ENCODE assay signal across 16 cellular contexts in the genomic region with DNA sequence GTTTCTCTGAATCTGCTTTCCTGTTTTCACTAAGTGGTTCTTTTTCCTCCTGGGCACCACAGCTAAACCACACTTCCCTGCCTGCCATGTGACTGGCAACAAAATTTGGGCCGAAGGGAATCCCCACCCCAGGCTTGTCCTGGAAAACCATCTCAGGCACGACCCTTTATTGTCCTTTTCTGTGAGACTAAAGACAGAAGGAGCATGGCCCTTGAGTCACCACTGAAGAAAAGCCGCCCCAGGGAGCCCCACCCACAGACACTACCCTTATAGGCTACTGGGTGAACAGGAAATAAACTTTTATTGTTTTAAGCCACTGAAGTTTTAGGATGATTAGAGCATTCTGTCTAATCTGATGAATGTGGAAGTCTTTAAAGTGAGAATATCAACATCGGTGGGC.
DNase-seq lines count a peak whose midpoint lies in the region; ATAC-seq, FAIRE-seq and TF ChIP-seq lines count a peak whose summit lies in the region.
"Had no signal": no experiment of that assay in that cellular context is flagged by ENCODE, and none has a peak within 500 bp of the region (broad histone marks: within the 10 kb centered on the region; RNA-seq: fewer than 3 reads in every experiment).

No MANE protein-coding gene starts in this region.

- no peak overlapping the region for H2BK15ac ChIP-seq in H9 (ENCODE audit: low read depth, low read length)

- H3K27me3 ChIP-seq in H9 (ENCODE audit: insufficient read depth, low read length) (no peaks in the 10 kb centered on the region), GM12878 (replicated peaks in 1 of 2; ENCODE audit: control insufficient read depth in 2 of 2, insufficient read depth in 2 of 2, low read length in 1 of 2) (no peaks in the 10 kb centered on the region), right atrium auricular region (no peaks in the 10 kb centered on the region)
- H3K27me3 ChIP-seq: uterus had no signal

- no peak overlapping the region for H3K56ac ChIP-seq in H9 (ENCODE audit: insufficient read length, low read depth, low read length)

- H2AFZ ChIP-seq in H9 (ENCODE audit: low read length) (no peak overlapping the region), GM12878 (ENCODE audit: control insufficient read depth, low read depth, low read length) (no peak overlapping the region; the same call in 1 of the 2 replicates)

- H2BK20ac ChIP-seq in H9 (ENCODE audit: low read depth, low read length, poor library complexity, severe bottlenecking): no peak overlapping the region

- H3T11ph ChIP-seq in H9 (ENCODE audit: low read length): no peak overlapping the region

- H3K9me3 Mint-ChIP-seq in activated CD8-positive, alpha-beta T cell treated with anti-CD3 and anti-CD28 coated beads for 36 hours: no peaks in the 10 kb centered on the region
- no peaks in the 10 kb centered on the region for H3K9me3 Mint-ChIP-seq in activated CD8-positive, alpha-beta T cell treated with anti-CD3 and anti-CD28 coated beads, Interleukin-2, amount 10 ng/mL, durations not matched to agents 7 days and 5 days (ENCODE audit: insufficient read depth)
- no peaks in the 10 kb centered on the region; a peak in 1 of 5 replicates for H3K9me3 Mint-ChIP-seq in H9

- H3K4me1 Mint-ChIP-seq in activated CD8-positive, alpha-beta T cell treated with anti-CD3 and anti-CD28 coated beads for 36 hours (ENCODE audit: low read depth): peaks cover 7% of the 10 kb centered on the region
- peaks cover 8% of the 10 kb centered on the region for H3K4me1 Mint-ChIP-seq in activated CD8-positive, alpha-beta T cell treated with anti-CD3 and anti-CD28 coated beads, Interleukin-2, amount 10 ng/mL, durations not matched to agents 7 days and 5 days (ENCODE audit: low read depth)
- H3K4me1 Mint-ChIP-seq in H9: peaks cover 42 to 59% of the 10 kb centered on the region in 2 experiments

- H3K79me1 ChIP-seq in H9 (ENCODE audit: insufficient read depth, low read depth, low read length, poor library complexity, severe bottlenecking): no peaks in the 10 kb centered on the region

- H2BK5ac ChIP-seq in H9 (ENCODE audit: insufficient read length, low read length): no peak overlapping the region

- H3K27me3 Mint-ChIP-seq in activated CD8-positive, alpha-beta T cell treated with anti-CD3 and anti-CD28 coated beads for 36 hours: peaks cover 2% of the 10 kb centered on the region
- H3K27me3 Mint-ChIP-seq in activated CD8-positive, alpha-beta T cell treated with anti-CD3 and anti-CD28 coated beads, Interleukin-2, amount 10 ng/mL, durations not matched to agents 7 days and 5 days (ENCODE audit: low read depth): peaks cover 3% of the 10 kb centered on the region
- peaks cover 26% of the 10 kb centered on the region for H3K27me3 Mint-ChIP-seq in H9 (ENCODE audit: low read depth)

- H4K8ac ChIP-seq in H9 (replicated peaks; ENCODE audit: insufficient read length, low read depth, low read length): no peak overlapping the region

- no peaks in the 10 kb centered on the region for H4K20me1 ChIP-seq in H9 (ENCODE audit: control insufficient read depth, insufficient read depth, insufficient read length)
- no peaks in the 10 kb centered on the region for H4K20me1 ChIP-seq in GM12878 (ENCODE audit: control insufficient read depth, insufficient read depth)

- H3K18ac ChIP-seq in H9 (ENCODE audit: insufficient read length, low read depth, low read length): no peak overlapping the region

- H3K9me3 ChIP-seq in H9 (ENCODE audit: control insufficient read depth, low read depth, low read length): no peaks in the 10 kb centered on the region
- no peaks in the 10 kb centered on the region for H3K9me3 ChIP-seq in GM12878 (replicated peaks; ENCODE audit: control insufficient read depth, insufficient read depth, low read length)
- H3K9me3 ChIP-seq in right atrium auricular region: no peaks in the 10 kb centered on the region
- H3K9me3 ChIP-seq: uterus had no signal

- H3K4me2 ChIP-seq in H9 (ENCODE audit: insufficient read depth, insufficient read length, low read length): no peak overlapping the region
- H3K4me2 ChIP-seq in GM12878 (ENCODE audit: control insufficient read depth, insufficient read depth): no peak overlapping the region

- no peak for TF ChIP-seq EP300 in GM12878 (IDR thresholded peaks at IDR 0.05; ENCODE audit: borderline replicate concordance in 1 of 2, control insufficient read depth in 1 of 2, low read depth in 2 of 2, low read length in 2 of 2)

- H3K27ac ChIP-seq in H9 (ENCODE audit: insufficient read length, low read depth, low read length): peak overlapping the region; percentile 47
- H3K27ac ChIP-seq in GM12878 (ENCODE audit: control insufficient read depth, insufficient read depth): no peak overlapping the region
- no peak overlapping the region for H3K27ac ChIP-seq in right atrium auricular region
- H3K27ac ChIP-seq: cardiac muscle cell, uterus, WERI-Rb-1 had no signal

- in situ Hi-C loops in GM12878 (cut with MboI): no loop called here

- DNase-seq in activated CD8-positive, alpha-beta T cell treated with anti-CD3 and anti-CD28 coated beads for 36 hours: peak; percentile 31
- DNase-seq in activated CD8-positive, alpha-beta T cell treated with anti-CD3 and anti-CD28 coated beads, Interleukin-2, amount 10 ng/mL, durations not matched to agents 7 days and 5 days: no peak
- DNase-seq in H9: no peak
- no peak for DNase-seq in GM12878 (ENCODE audit: low read depth, low spot score)
- DNase-seq in renal cortical epithelial cell (ENCODE audit: low read depth): peak; percentile 6
- no peak for DNase-seq in GF-D8 (lab: John Stamatoyannopoulos, UW)
- no peak for DNase-seq in right atrium auricular region (ENCODE audit: low spot score)
- DNase-seq: left ventricle myocardium superior, NCI-H187, retina, SIG-M5, substantia nigra, uterus, WERI-Rb-1 had no signal

- H3K23me2 ChIP-seq in H9 (ENCODE audit: insufficient read length, low read depth, low read length, poor library complexity, severe bottlenecking): no peaks in the 10 kb centered on the region

- H3K23ac ChIP-seq in H9 (ENCODE audit: insufficient read length, low read depth, low read length): no peak overlapping the region

- no peak overlapping the region for H2AK5ac ChIP-seq in H9 (ENCODE audit: insufficient read length, low read length)

- H3K79me2 ChIP-seq in H9 (ENCODE audit: insufficient read depth, low read length) (no peaks in the 10 kb centered on the region), GM12878 (ENCODE audit: control insufficient read depth, insufficient read depth, low read length) (no peaks in the 10 kb centered on the region)

- intact Hi-C loops in activated CD8-positive, alpha-beta T cell treated with anti-CD3 and anti-CD28 coated beads for 36 hours (cut with micrococcal nuclease): no loop called here
- intact Hi-C loops in GM12878 (cut with micrococcal nuclease; ENCODE audit: unreplicated experiment): no loop called here

- H3K27ac Mint-ChIP-seq in activated CD8-positive, alpha-beta T cell treated with anti-CD3 and anti-CD28 coated beads for 36 hours: no peak overlapping the region
- H3K27ac Mint-ChIP-seq in activated CD8-positive, alpha-beta T cell treated with anti-CD3 and anti-CD28 coated beads, Interleukin-2, amount 10 ng/mL, durations not matched to agents 7 days and 5 days: no peak overlapping the region
- H3K27ac Mint-ChIP-seq in H9: peak overlapping the region in 1 of 3 experiments; percentile 78; a peak in 1 of 7 replicates

- H3K36me3 ChIP-seq in GM12878 (ENCODE audit: control insufficient read depth in 2 of 2, insufficient read depth in 2 of 2, low read length in 1 of 2) (no peaks in the 10 kb centered on the region), right atrium auricular region (no peaks in the 10 kb centered on the region)
- H3K36me3 ChIP-seq: cardiac muscle cell, uterus, WERI-Rb-1 had no signal

- no peak overlapping the region for H2BK120ac ChIP-seq in H9 (ENCODE audit: low read depth, low read length, poor library complexity, severe bottlenecking)

- no peak overlapping the region for H4K5ac ChIP-seq in H9 (ENCODE audit: insufficient read length, low read depth, low read length)

- no CpG with 5 or more reads among the region's 4 CpGs for WGBS in H9 (ENCODE audit: extremely low coverage, insufficient read length, low lambda C conversion rate)
- 21% methylated on average over 4 of the region's 4 CpGs for WGBS in GM12878 (ENCODE audit: insufficient coverage, insufficient replicate concordance, low lambda C conversion rate, missing lambda C conversion rate)

- RAD21 ChIA-PET in GM12878 (lab: Charles Lee; ENCODE audit: unreplicated experiment): no interaction called here

- no peak overlapping the region for H3K4me3 Mint-ChIP-seq in activated CD8-positive, alpha-beta T cell treated with anti-CD3 and anti-CD28 coated beads for 36 hours
- no peak overlapping the region for H3K4me3 Mint-ChIP-seq in activated CD8-positive, alpha-beta T cell treated with anti-CD3 and anti-CD28 coated beads, Interleukin-2, amount 10 ng/mL, durations not matched to agents 7 days and 5 days
- no peak overlapping the region for H3K4me3 Mint-ChIP-seq in H9

- TF ChIP-seq RAD21 in GM12878 (IDR thresholded peaks at IDR 0.05; ENCODE audit: insufficient read depth, low read depth, low read length): no peak

- TF ChIP-seq CTCF in activated CD8-positive, alpha-beta T cell treated with anti-CD3 and anti-CD28 coated beads for 36 hours (IDR thresholded peaks at IDR 0.05): no peak
- no peak for TF ChIP-seq CTCF in H9 (conservative IDR thresholded peaks at IDR 0.05)
- TF ChIP-seq CTCF in GM12878 (IDR thresholded peaks at IDR 0.05 in 2 of 3, conservative IDR thresholded peaks at IDR 0.05 in 1 of 3; ENCODE audit: control insufficient read depth in 2 of 3, extremely low read depth in 1 of 3, insufficient read depth in 1 of 3, low read depth in 3 of 3, low read length in 3 of 3): no peak
- no peak for TF ChIP-seq CTCF in right atrium auricular region (IDR thresholded peaks at IDR 0.05)

- H3K9ac ChIP-seq in H9 (ENCODE audit: extremely low read depth, insufficient read length, low read length): no peak overlapping the region
- no peak overlapping the region for H3K9ac ChIP-seq in GM12878 (ENCODE audit: control insufficient read depth, insufficient read depth, low read length)

- TF ChIP-seq POLR2A in GM12878 (IDR thresholded peaks at IDR 0.05; ENCODE audit: low read depth, low read length): no peak

- CTCF ChIA-PET in activated CD8-positive, alpha-beta T cell treated with anti-CD3 and anti-CD28 coated beads for 36 hours (lab: Charles Lee): interaction anchor here (1.2 to 1.4 kb wide), 2 partner anchors 8 to 349 kb away, joined by 3 to 4 read pairs; no protein-coding TSS in a partner anchor
- CTCF ChIA-PET in activated CD8-positive, alpha-beta T cell treated with anti-CD3 and anti-CD28 coated beads, Interleukin-2, amount 10 ng/mL, durations not matched to agents 7 days and 5 days (lab: Charles Lee): no interaction called here
- CTCF ChIA-PET in GM12878 (lab: Yijun Ruan, JAX): no interaction called here

- H3K4me1 ChIP-seq in H9 (ENCODE audit: insufficient read depth, low read length) (peaks cover 12% of the 10 kb centered on the region), GM12878 (ENCODE audit: control insufficient read depth, insufficient read depth, low read length) (peaks cover 18% of the 10 kb centered on the region), right atrium auricular region (no peaks in the 10 kb centered on the region)
- H3K4me1 ChIP-seq: uterus had no signal

- no TSS peak for BruUV-seq in GM12878 (replicated peaks; lab: Mats Ljungman, UMichigan)

- POLR2A ChIA-PET in activated CD8-positive, alpha-beta T cell treated with anti-CD3 and anti-CD28 coated beads for 36 hours (lab: Charles Lee): no interaction called here
- POLR2A ChIA-PET in activated CD8-positive, alpha-beta T cell treated with anti-CD3 and anti-CD28 coated beads, Interleukin-2, amount 10 ng/mL, durations not matched to agents 7 days and 5 days (lab: Charles Lee): no interaction called here
- POLR2A ChIA-PET in GM12878 (lab: Charles Lee): no interaction called here

- no peak overlapping the region for H4K91ac ChIP-seq in H9 (ENCODE audit: insufficient read length, low read depth, low read length)

- SMC1A ChIA-PET in GM12878 (lab: Charles Lee; ENCODE audit: uncharacterized antibody, unreplicated experiment): no interaction called here

- ATAC-seq in activated CD8-positive, alpha-beta T cell treated with anti-CD3 and anti-CD28 coated beads for 36 hours: peak; percentile 37
- ATAC-seq in activated CD8-positive, alpha-beta T cell treated with anti-CD3 and anti-CD28 coated beads, Interleukin-2, amount 10 ng/mL, durations not matched to agents 7 days and 5 days: no peak
- ATAC-seq in GM12878 (no peak), HG03378 (IDR thresholded peaks at IDR 0.05; ENCODE audit: unreplicated experiment) (no peak)
- ATAC-seq: left ventricle myocardium superior had no signal

- H3K14ac ChIP-seq in H9 (ENCODE audit: insufficient read depth, low read length): no peak overlapping the region

- no peak overlapping the region for H3K4ac ChIP-seq in H9 (ENCODE audit: low read depth, low read length)

- no peaks in the 10 kb centered on the region for H3K36me3 Mint-ChIP-seq in activated CD8-positive, alpha-beta T cell treated with anti-CD3 and anti-CD28 coated beads for 36 hours (ENCODE audit: low read depth)
- H3K36me3 Mint-ChIP-seq in activated CD8-positive, alpha-beta T cell treated with anti-CD3 and anti-CD28 coated beads, Interleukin-2, amount 10 ng/mL, durations not matched to agents 7 days and 5 days (ENCODE audit: low read depth): no peaks in the 10 kb centered on the region
- no peaks in the 10 kb centered on the region for H3K36me3 Mint-ChIP-seq in H9 (ENCODE audit: insufficient read depth in 1 of 3, low read depth in 3 of 3)

- H3K4me3 ChIP-seq in GM12878: no peak overlapping the region
- no peak overlapping the region for H3K4me3 ChIP-seq in right atrium auricular region
- H3K4me3 ChIP-seq: cardiac muscle cell, uterus had no signal

- FAIRE-seq in GM12878 (lab: Jason Lieb, UNC): no peak

- H2BK12ac ChIP-seq in H9 (ENCODE audit: insufficient read length, low read depth, low read length): no peak overlapping the region

Comparison
In these comparisons a context has a peak if more than half of its experiments do, and no peak if none do; other contexts are left out.
1. DNase-seq: peak in activated CD8-positive, alpha-beta T cell treated with anti-CD3 and anti-CD28 coated beads for 36 hours (single experiment) and renal cortical epithelial cell (single experiment); none in activated CD8-positive, alpha-beta T cell treated with anti-CD3 and anti-CD28 coated beads, Interleukin-2, amount 10 ng/mL, durations not matched to agents 7 days and 5 days (single experiment), H9 (single experiment), GM12878 (single experiment), GF-D8 (single experiment) and right atrium auricular region (single experiment).